In the genomic region with DNA sequence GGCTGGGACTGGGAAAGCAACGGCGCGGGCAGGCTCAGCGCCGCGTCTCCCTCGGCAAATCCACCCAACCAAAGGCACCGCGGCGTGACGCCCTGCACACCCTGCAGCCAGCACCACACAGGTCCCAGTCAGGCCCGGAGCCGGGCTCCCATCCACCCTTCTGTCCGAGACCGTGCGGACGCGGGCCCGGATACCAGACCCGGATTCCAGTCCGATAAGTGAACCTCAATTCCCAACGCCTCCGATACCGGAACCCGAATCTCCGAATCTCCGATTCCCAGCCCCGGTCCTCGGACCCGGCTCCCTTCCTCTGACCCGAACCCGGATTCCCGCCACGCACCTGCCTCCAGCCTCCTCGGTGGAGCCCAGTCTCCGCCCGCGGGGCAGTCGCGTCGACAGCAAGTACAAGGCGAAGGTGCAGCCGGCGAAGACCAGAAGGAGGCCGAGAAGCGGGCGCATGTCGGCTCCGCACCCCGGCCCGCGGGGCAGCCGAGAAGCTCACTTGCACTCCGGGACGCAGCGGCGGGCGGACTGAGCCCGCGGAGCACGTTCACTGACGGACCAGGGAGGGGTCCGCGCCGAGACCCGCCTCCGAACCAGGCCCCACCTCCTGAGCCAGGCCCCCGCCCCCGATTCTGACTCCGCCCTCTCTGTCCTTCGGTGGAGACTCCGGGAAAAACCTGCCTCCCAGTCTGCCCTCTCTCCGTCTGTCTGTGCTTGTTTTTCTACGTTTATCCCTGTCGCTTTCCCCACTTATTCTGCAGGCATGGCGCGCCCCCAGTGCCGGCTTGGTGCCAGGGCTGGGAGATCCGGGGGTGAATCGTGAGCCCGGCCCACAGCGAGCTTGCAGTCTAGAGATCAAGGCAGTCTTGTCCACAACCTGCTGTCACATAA, we compare ENCODE assay signal across 8 cellular contexts. TPM values are rescaled to one million over a fixed set of nuclear protein-coding genes. Genes with fewer than 3 reads are reported as not detected.
DNase-seq lines count a peak whose midpoint lies in the region; ATAC-seq, FAIRE-seq and TF ChIP-seq lines count a peak whose summit lies in the region.

A gene (minus strand): TSS at position 533 of the 894 bp plus-strand sequence. CDS start 74 bp downstream, at position 459.

- H3K36me3 ChIP-seq in adipocyte (ENCODE audit: control insufficient read depth, insufficient read depth, low read length, severe bottlenecking) (peaks cover 31% of the 10 kb centered on the region), trophoblast cell (ENCODE audit: control insufficient read depth in 1 of 2, insufficient read depth in 2 of 2, low read length in 2 of 2) (peaks cover 12 to 26% of the 10 kb centered on the region in 2 experiments), tibial nerve (peaks cover 0 to 30% (median 16%) of the 10 kb centered on the region in 3 donors)

- H3K4me1 ChIP-seq in adipocyte (ENCODE audit: control insufficient read depth, insufficient read depth, low read length) (peaks cover 14% of the 10 kb centered on the region), trophoblast cell (ENCODE audit: control insufficient read depth in 1 of 2, insufficient read depth in 2 of 2, low read length in 2 of 2) (peaks cover 4 to 6% of the 10 kb centered on the region in 2 experiments), tibial nerve (peaks cover 0 to 28% (median 13%) of the 10 kb centered on the region in 4 donors)

- peak within 1 kb of the TSS; percentile 100 for H2AFZ ChIP-seq in trophoblast cell (ENCODE audit: insufficient read depth, low read length, poor library complexity)

- peak within 1 kb of the TSS; percentile 97 for H4K8ac ChIP-seq in trophoblast cell (ENCODE audit: low read depth, low read length)

- TF ChIP-seq POLR2A in GM12892 (IDR thresholded peaks at IDR 0.05; ENCODE audit: low read depth, low read length) (peak; percentile 92), tibial nerve (IDR thresholded peaks at IDR 0.05) (peak; percentile 70 to 80)

- TF ChIP-seq EP300 in tibial nerve (IDR thresholded peaks at IDR 0.05) = peak; percentile 70 to 97

- intact Hi-C loops in cardiac septum (cut with DNase I) = loop anchor here (2.0 to 5.0 kb wide), 3 partner anchors 59 to 136 kb away; a partner anchor contains a TSS

- H3K9ac ChIP-seq in adipocyte (ENCODE audit: low read length) (peak within 1 kb of the TSS; percentile 96), trophoblast cell (ENCODE audit: low read length) (peak within 1 kb of the TSS; percentile 91)

- H3K4ac ChIP-seq in trophoblast cell (ENCODE audit: low read depth, low read length) = peak within 1 kb of the TSS; percentile 84

- H3K4me3 ChIP-seq in adipocyte (ENCODE audit: low read length) (peak within 1 kb of the TSS; percentile 96), trophoblast cell (ENCODE audit: low read depth, low read length) (peak within 1 kb of the TSS; percentile 96), tibial nerve (peak within 1 kb of the TSS; percentile 72 to 85 (median 78))

- no peaks in the 10 kb centered on the region for H3K27me3 ChIP-seq in adipocyte (replicated peaks; ENCODE audit: control insufficient read depth, insufficient read depth, low read length)
- H3K27me3 ChIP-seq in trophoblast cell (ENCODE audit: insufficient read depth, low read length) = no peaks in the 10 kb centered on the region
- no peaks in the 10 kb centered on the region for H3K27me3 ChIP-seq in tibial nerve

- no peak within 1 kb of the TSS for H2AK5ac ChIP-seq in trophoblast cell (ENCODE audit: low read length)

- H3K18ac ChIP-seq in trophoblast cell (ENCODE audit: low read length) = peak within 1 kb of the TSS; percentile 96

- peak within 1 kb of the TSS; percentile 65 for H3K27ac ChIP-seq in trophoblast cell (ENCODE audit: low read depth, low read length)
- H3K27ac ChIP-seq in tibial nerve = peak within 1 kb of the TSS; percentile 37 to 85 (median 78)

- peak within 1 kb of the TSS; percentile 99 for H4K12ac ChIP-seq in trophoblast cell (ENCODE audit: low read depth, low read length)

- peak within 1 kb of the TSS; percentile 84 for H4K91ac ChIP-seq in trophoblast cell (ENCODE audit: low read depth, low read length)

- peak; percentile 95 for DNase-seq in GM12892 (ENCODE audit: insufficient read length)
- peak; percentile 78 for DNase-seq in NCI-H1417 treated with DMSO at 0.1 percent for 48 hours (lab: John Stamatoyannopoulos, UW)
- peak; percentile 81 for DNase-seq in T follicular helper cell (ENCODE audit: low read depth)
- DNase-seq in adipocyte (ENCODE audit: low read depth) = peak; percentile 97
- DNase-seq in cardiac septum (ENCODE audit: low spot score) = peak; percentile 97
- peak; percentile 89 to 93 for DNase-seq in trophoblast cell
- peak; percentile 85 to 89 for DNase-seq in tibial nerve (ENCODE audit: low spot score in 2 of 2)

- peak within 1 kb of the TSS; percentile 91 for H3K14ac ChIP-seq in trophoblast cell (ENCODE audit: low read length)

- TF ChIP-seq CTCF in tibial nerve (IDR thresholded peaks at IDR 0.05) = peak in 1 of 5 experiments; percentile 35

- no peaks in the 10 kb centered on the region for H3K9me3 ChIP-seq in adipocyte (ENCODE audit: control insufficient read depth, low read length)
- H3K9me3 ChIP-seq in trophoblast cell (ENCODE audit: insufficient read depth, low read depth, low read length) = peaks cover 1% of the 10 kb centered on the region
- H3K9me3 ChIP-seq in tibial nerve = no peaks in the 10 kb centered on the region

- peak within 1 kb of the TSS; percentile 88 for H3K4me2 ChIP-seq in trophoblast cell (ENCODE audit: low read length)

- no CpG with 5 or more reads among the region's 82 CpGs for WGBS in trophoblast cell (ENCODE audit: extremely low coverage, insufficient coverage, insufficient read length)
- 1 to 2% methylated on average over 54 to 59 of the region's 82 CpGs for WGBS in tibial nerve, 2 donors

- peaks cover 6% of the 10 kb centered on the region for H3K79me2 ChIP-seq in trophoblast cell (ENCODE audit: control insufficient read depth, insufficient read depth, low read length, poor library complexity)

- H2BK120ac ChIP-seq in trophoblast cell (ENCODE audit: insufficient read depth, low read length, poor library complexity) = peak within 1 kb of the TSS; percentile 87

- peak; percentile 98 for ATAC-seq in HG02798 (IDR thresholded peaks at IDR 0.05; ENCODE audit: poor library complexity, unreplicated experiment)

- FAIRE-seq in GM12892 (lab: Jason Lieb, UNC) = peak; percentile 71

- no peak within 1 kb of the TSS for H2BK12ac ChIP-seq in trophoblast cell (ENCODE audit: low read length)

- no peak within 1 kb of the TSS for H3K23ac ChIP-seq in trophoblast cell (ENCODE audit: low read length)

- H2BK5ac ChIP-seq in trophoblast cell (ENCODE audit: low read depth, low read length, poor library complexity) = peak within 1 kb of the TSS; percentile 44

- H3K79me1 ChIP-seq in trophoblast cell (ENCODE audit: low read length) = peaks cover 7% of the 10 kb centered on the region

RNA-seq across cellular contexts. Expression of the gene that starts here (rescaled TPM):
- 10.6 TPM for polyA plus RNA-seq in GM12892 (2012; ENCODE audit: missing spikeins)
- total RNA-seq in cardiac septum = 8.0 TPM
- 13.7 and 14.2 TPM in 2 replicates for polyA plus RNA-seq in trophoblast cell (2013)
- total RNA-seq in tibial nerve = 10 to 100 TPM; 11.4 to 19.8 (median 14.9) TPM

Comparison
In these comparisons a context has a peak if more than half of its experiments do, and no peak if none do; other contexts are left out.
1. Peak in every context shown above with its lines: DNase-seq, ATAC-seq, H3K4me3 ChIP-seq and H3K27ac ChIP-seq.